In genomic region chr6:112331306-112331705, GRCh38 we compare ENCODE assay signal across 18 cellular contexts. TPM values are rescaled to one million over a fixed set of nuclear protein-coding genes. Genes with fewer than 3 reads are reported as not detected.
A peak's percentile ranks its signal among the peaks of the same experiment; 100 is the strongest.
DNase-seq lines count a peak whose midpoint lies in the region; ATAC-seq, FAIRE-seq and TF ChIP-seq lines count a peak whose summit lies in the region.
"Had no signal": no experiment of that assay in that cellular context is flagged by ENCODE, and none has a peak within 500 bp of the region (broad histone marks: within the 10 kb centered on the region; RNA-seq: fewer than 3 reads in every experiment).

No MANE protein-coding gene starts in this region.

- peak; percentile 52 for DNase-seq in DMS153 treated with DMSO at 0.1 percent for 48 hours (lab: John Stamatoyannopoulos, UW; ENCODE audit: unreplicated experiment)
- DNase-seq in NCI-H1048 (lab: John Stamatoyannopoulos, UW): peak; percentile 61
- no peak for DNase-seq in RWPE2 (ENCODE audit: low spot score)
- DNase-seq in foreskin fibroblast: peak; percentile 52 to 78
- no peak for DNase-seq in suprapubic skin (ENCODE audit: low spot score in 2 of 2)
- no peak for DNase-seq in kidney
- DNase-seq: activated CD4-positive, alpha-beta T cell treated with anti-CD3 and anti-CD28 coated beads, Interleukin-2, amount 50 U/mL, for 48 hours; CD4-positive, alpha-beta T cell; erythroblast; NCI-H524 treated with DMSO at 0.1 percent for 48 hours; SHP77; stimulated activated CD4-positive, alpha-beta T cell treated with anti-CD3 and anti-CD28 coated beads, Interleukin-15, amount 100 ng/mL, for 24 hours had no signal

- WGBS in suprapubic skin: 6% methylated on average over 4 of the region's 4 CpGs

- FAIRE-seq in kidney (lab: Jason Lieb, UNC): no peak
- FAIRE-seq: GM18507 had no signal

- no peak for TF ChIP-seq POLR2A in suprapubic skin (IDR thresholded peaks at IDR 0.05)

- peaks cover 3% of the 10 kb centered on the region for H3K9me3 ChIP-seq in RWPE2 (ENCODE audit: severe bottlenecking)
- H3K9me3 ChIP-seq in suprapubic skin: peaks cover 8% of the 10 kb centered on the region
- peaks cover 0 to 7% of the 10 kb centered on the region in 2 donors for H3K9me3 ChIP-seq in kidney (ENCODE audit: control insufficient read depth in 1 of 2, low read length in 2 of 2)
- H3K9me3 ChIP-seq: thoracic aorta had no signal

- peak; percentile 44; the same call in 2 of the 3 replicates for ATAC-seq in RWPE2 (ENCODE audit: low read depth)
- ATAC-seq in GM21576 (IDR thresholded peaks at IDR 0.05; ENCODE audit: unreplicated experiment): no peak
- ATAC-seq in HG02970 (IDR thresholded peaks at IDR 0.05; ENCODE audit: low FRiP score, unreplicated experiment): no peak
- ATAC-seq: GM23338 had no signal

- H3K9ac ChIP-seq in kidney (ENCODE audit: low read length in 2 of 2): no peak overlapping the region

- no peak for TF ChIP-seq EP300 in suprapubic skin (IDR thresholded peaks at IDR 0.05)

- H3K4me3 ChIP-seq in RWPE2 (ENCODE audit: severe bottlenecking) (no peak overlapping the region), foreskin fibroblast (ENCODE audit: low read depth in 1 of 2, low read length in 2 of 2) (no peak overlapping the region), suprapubic skin (no peak overlapping the region), kidney (ENCODE audit: low read length in 2 of 2) (no peak overlapping the region)
- H3K4me3 ChIP-seq: GM23338, thoracic aorta had no signal

- H3K27ac ChIP-seq in RWPE2 (ENCODE audit: poor library complexity, severe bottlenecking) (peak overlapping the region; percentile 93), suprapubic skin (no peak overlapping the region), kidney (ENCODE audit: low read depth in 2 of 2, low read length in 2 of 2) (no peak overlapping the region)
- H3K27ac ChIP-seq: thoracic aorta had no signal

- TF ChIP-seq CTCF in RWPE2 (IDR thresholded peaks at IDR 0.05; ENCODE audit: poor library complexity, severe bottlenecking): no peak
- no peak for TF ChIP-seq CTCF in foreskin fibroblast (IDR thresholded peaks at IDR 0.05; ENCODE audit: low read depth, low read length)
- no peak for TF ChIP-seq CTCF in suprapubic skin (IDR thresholded peaks at IDR 0.05)
- TF ChIP-seq CTCF in kidney (IDR thresholded peaks at IDR 0.05; ENCODE audit: borderline replicate concordance, extremely low read depth, insufficient read depth): no peak

- H3K36me3 ChIP-seq in RWPE2 (ENCODE audit: low read depth) (no peaks in the 10 kb centered on the region), suprapubic skin (no peaks in the 10 kb centered on the region), kidney (ENCODE audit: control insufficient read depth in 1 of 2, insufficient read depth in 2 of 2, low read length in 2 of 2) (no peaks in the 10 kb centered on the region)
- H3K36me3 ChIP-seq: thoracic aorta had no signal

- intact Hi-C loops in kidney (cut with DNase I): no loop called here

- H3K27me3 ChIP-seq in RWPE2 (ENCODE audit: insufficient read depth, poor library complexity, severe bottlenecking) (no peaks in the 10 kb centered on the region), suprapubic skin (no peaks in the 10 kb centered on the region)

- H3K4me1 ChIP-seq in RWPE2 (ENCODE audit: insufficient read depth, poor library complexity, severe bottlenecking): peaks cover 32% of the 10 kb centered on the region
- H3K4me1 ChIP-seq in suprapubic skin: peaks cover 29% of the 10 kb centered on the region
- H3K4me1 ChIP-seq in kidney (ENCODE audit: control insufficient read depth in 1 of 2, insufficient read depth in 1 of 2, low read depth in 1 of 2, low read length in 2 of 2): no peaks in the 10 kb centered on the region

RNA-seq across cellular contexts. Expression of gene RFPL4B, which starts 15.8 kb away (rescaled TPM):
- total RNA-seq in suprapubic skin (not detected), kidney (not detected)
- not detected for polyA plus RNA-seq in kidney (ENCODE audit: insufficient read depth, low read depth, low replicate concordance)
- total RNA-seq: activated T-helper 1 cell treated with anti-CD3 and anti-CD28 coated beads, Interleukin-12 subunit alpha, Interleukin-12 subunit beta, Interleukin-2, Interleukin-4 antibody, amounts not matched to agents 30 ng/mL and 10 ng/mL and 1 ng/mL, durations not matched to agents 14 hours and 24 hours and 36 hours; CD4-positive, alpha-beta T cell; GM23338 had no signal
- polyA plus RNA-seq: GM23338 had no signal

Comparison
In these comparisons a context has a peak if more than half of its experiments do, and no peak if none do; other contexts are left out.
1. DNase-seq: peak in DMS153 treated with DMSO at 0.1 percent for 48 hours (single experiment), NCI-H1048 (single experiment) and foreskin fibroblast (2 of 2); none in RWPE2 (single experiment), suprapubic skin (0 of 2) and kidney (single experiment).